ENCODE assay signal across 14 cellular contexts in the genomic region with DNA sequence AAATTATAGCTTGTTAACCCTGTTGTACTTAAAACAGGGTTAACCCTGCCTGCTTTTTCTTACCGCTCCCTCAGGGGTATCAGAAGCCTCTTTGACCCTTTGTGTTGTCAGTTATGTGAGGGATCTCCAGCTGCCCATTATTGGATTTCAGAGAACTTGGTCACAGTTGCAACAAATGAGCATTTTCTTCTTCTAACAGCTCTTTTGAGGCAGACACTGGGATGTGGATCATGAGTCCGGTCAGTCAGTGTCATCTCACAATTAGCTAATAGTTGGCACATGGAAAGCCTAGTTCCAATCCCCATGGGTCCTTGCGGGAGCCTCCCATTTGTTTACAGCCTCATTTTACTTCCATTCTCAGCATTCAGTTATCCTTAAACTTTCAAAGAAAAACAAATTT.
DNase-seq lines count a peak whose midpoint lies in the region; ATAC-seq lines count a peak whose summit lies in the region.
"Had no signal": no experiment of that assay in that cellular context is flagged by ENCODE, and none has a peak within 500 bp of the region (broad histone marks: within the 10 kb centered on the region; RNA-seq: fewer than 3 reads in every experiment).

No MANE protein-coding gene starts in this region.

- H3K4me3 Mint-ChIP-seq in stimulated activated effector memory CD8-positive, alpha-beta T cell treated with anti-CD3 and anti-CD28 coated beads, Interleukin-12 subunit alpha, Interleukin-12 subunit beta, amount 100 ng/mL, for 72 hours: no peak overlapping the region
- H3K4me3 Mint-ChIP-seq in activated naive CD4-positive, alpha-beta T cell treated with anti-CD3 and anti-CD28 coated beads, Interleukin-2, amount 10 ng/mL, durations not matched to agents 7 days and 5 days: no peak overlapping the region
- H3K4me3 Mint-ChIP-seq: activated CD4-positive, alpha-beta memory T cell treated with anti-CD3 and anti-CD28 coated beads, Interleukin-2, amount 10 ng/mL, durations not matched to agents 7 days and 5 days; activated naive CD4-positive, alpha-beta T cell treated with anti-CD3 and anti-CD28 coated beads, Interleukin-2, amount 50 U/mL, for 24 hours; neural progenitor cell had no signal

- H3K27ac ChIP-seq in GM23248 (no peak overlapping the region), skin epidermis (peak overlapping the region in 18 of 21 experiments; percentile 6 to 88 (median 72))
- H3K27ac ChIP-seq: neural progenitor cell had no signal

- no peaks in the 10 kb centered on the region for H3K4me1 Mint-ChIP-seq in stimulated activated effector memory CD8-positive, alpha-beta T cell treated with anti-CD3 and anti-CD28 coated beads, Interleukin-12 subunit alpha, Interleukin-12 subunit beta, amount 100 ng/mL, for 72 hours
- H3K4me1 Mint-ChIP-seq in activated naive CD4-positive, alpha-beta T cell treated with anti-CD3 and anti-CD28 coated beads, Interleukin-2, amount 10 ng/mL, durations not matched to agents 7 days and 5 days: no peaks in the 10 kb centered on the region
- H3K4me1 Mint-ChIP-seq: activated CD4-positive, alpha-beta memory T cell treated with anti-CD3 and anti-CD28 coated beads, Interleukin-2, amount 10 ng/mL, durations not matched to agents 7 days and 5 days; activated naive CD4-positive, alpha-beta T cell treated with anti-CD3 and anti-CD28 coated beads, Interleukin-2, amount 50 U/mL, for 24 hours had no signal

- H3K4me3 ChIP-seq in GM23248 (no peak overlapping the region), skin epidermis (no peak overlapping the region)
- H3K4me3 ChIP-seq: neural progenitor cell had no signal

- H3K9me2 ChIP-seq in GM23248 (ENCODE audit: insufficient read depth): no peaks in the 10 kb centered on the region

- H3K9me3 Mint-ChIP-seq in stimulated activated effector memory CD8-positive, alpha-beta T cell treated with anti-CD3 and anti-CD28 coated beads, Interleukin-12 subunit alpha, Interleukin-12 subunit beta, amount 100 ng/mL, for 72 hours: no peaks in the 10 kb centered on the region
- H3K9me3 Mint-ChIP-seq in activated naive CD4-positive, alpha-beta T cell treated with anti-CD3 and anti-CD28 coated beads, Interleukin-2, amount 10 ng/mL, durations not matched to agents 7 days and 5 days: no peaks in the 10 kb centered on the region
- H3K9me3 Mint-ChIP-seq: activated CD4-positive, alpha-beta memory T cell treated with anti-CD3 and anti-CD28 coated beads, Interleukin-2, amount 10 ng/mL, durations not matched to agents 7 days and 5 days; neural progenitor cell had no signal

- DNase-seq in GM23248: peak; percentile 28
- peak; percentile 28 for DNase-seq in fibroblast of gingiva (ENCODE audit: low read depth)
- peak; percentile 92 for DNase-seq in medulla oblongata (ENCODE audit: extremely low spot score)
- DNase-seq in activated CD8-positive, alpha-beta memory T cell treated with anti-CD3 and anti-CD28 coated beads, Interleukin-2, amount 50 U/mL, for 48 hours: no peak
- DNase-seq in stimulated activated effector memory CD8-positive, alpha-beta T cell treated with anti-CD3 and anti-CD28 coated beads, Interleukin-12 subunit alpha, Interleukin-12 subunit beta, amount 100 ng/mL, for 72 hours (ENCODE audit: low spot score in 2 of 2): no peak
- DNase-seq in activated naive CD4-positive, alpha-beta T cell treated with anti-CD3 and anti-CD28 coated beads, Interleukin-2, amount 10 ng/mL, durations not matched to agents 7 days and 5 days: no peak
- DNase-seq: activated CD4-positive, alpha-beta memory T cell treated with anti-CD3 and anti-CD28 coated beads, Interleukin-2, amount 10 ng/mL, durations not matched to agents 7 days and 5 days; Kasumi-1; NCI-H2171 treated with DMSO at 0.1 percent for 48 hours had no signal

- H3K79me2 ChIP-seq in GM23248 (ENCODE audit: insufficient read depth): no peaks in the 10 kb centered on the region

- no peak for ATAC-seq in stimulated activated effector memory CD8-positive, alpha-beta T cell treated with anti-CD3 and anti-CD28 coated beads, Interleukin-12 subunit alpha, Interleukin-12 subunit beta, amount 100 ng/mL, for 72 hours
- no peak for ATAC-seq in HG02571 (IDR thresholded peaks at IDR 0.05; ENCODE audit: unreplicated experiment)
- ATAC-seq: Panc1 had no signal

- WGBS in GM23248 (ENCODE audit: low coverage in 1 of 2, low lambda C conversion rate in 2 of 2, missing lambda C conversion rate in 2 of 2), 2 experiments: 37 to 39% methylated on average over 3 of the region's 3 CpGs

- H3K27me3 ChIP-seq in GM23248 (replicated peaks; ENCODE audit: insufficient read depth): no peaks in the 10 kb centered on the region
- H3K27me3 ChIP-seq: neural progenitor cell had no signal

- H3K4me1 ChIP-seq in GM23248 (ENCODE audit: insufficient read depth): peaks cover 23% of the 10 kb centered on the region

- H3F3A ChIP-seq in GM23248 (ENCODE audit: insufficient read depth): no peaks in the 10 kb centered on the region

- H3K9ac ChIP-seq in GM23248: 0 out of 2 replicates have a peak overlapping the region, but pooled peaks have one; percentile 6
- H3K9ac ChIP-seq: neural progenitor cell had no signal

- H3K36me3 ChIP-seq in GM23248 (ENCODE audit: low read depth): no peaks in the 10 kb centered on the region
- H3K36me3 ChIP-seq: neural progenitor cell had no signal

- peak overlapping the region; percentile 76 for H2AFZ ChIP-seq in GM23248
- H2AFZ ChIP-seq: neural progenitor cell had no signal

- in situ Hi-C loops in GM23248 (cut with MboI): no loop called here

- H3K9me3 ChIP-seq in GM23248 (ENCODE audit: low read depth): no peaks in the 10 kb centered on the region

- H4K20me1 ChIP-seq in GM23248 (ENCODE audit: insufficient read depth): no peaks in the 10 kb centered on the region

- H3K36me3 Mint-ChIP-seq in stimulated activated effector memory CD8-positive, alpha-beta T cell treated with anti-CD3 and anti-CD28 coated beads, Interleukin-12 subunit alpha, Interleukin-12 subunit beta, amount 100 ng/mL, for 72 hours: no peaks in the 10 kb centered on the region
- no peaks in the 10 kb centered on the region for H3K36me3 Mint-ChIP-seq in activated naive CD4-positive, alpha-beta T cell treated with anti-CD3 and anti-CD28 coated beads, Interleukin-2, amount 10 ng/mL, durations not matched to agents 7 days and 5 days
- H3K36me3 Mint-ChIP-seq: activated naive CD4-positive, alpha-beta T cell treated with anti-CD3 and anti-CD28 coated beads, Interleukin-2, amount 50 U/mL, for 24 hours; neural progenitor cell had no signal

- CTCF ChIA-PET in activated naive CD4-positive, alpha-beta T cell treated with anti-CD3 and anti-CD28 coated beads, Interleukin-2, amount 10 ng/mL, durations not matched to agents 7 days and 5 days (lab: Charles Lee): no interaction called here

- no peak overlapping the region for H3K27ac Mint-ChIP-seq in stimulated activated effector memory CD8-positive, alpha-beta T cell treated with anti-CD3 and anti-CD28 coated beads, Interleukin-12 subunit alpha, Interleukin-12 subunit beta, amount 100 ng/mL, for 72 hours
- H3K27ac Mint-ChIP-seq in activated naive CD4-positive, alpha-beta T cell treated with anti-CD3 and anti-CD28 coated beads, Interleukin-2, amount 10 ng/mL, durations not matched to agents 7 days and 5 days: no peak overlapping the region
- H3K27ac Mint-ChIP-seq: activated CD4-positive, alpha-beta memory T cell treated with anti-CD3 and anti-CD28 coated beads, Interleukin-2, amount 10 ng/mL, durations not matched to agents 7 days and 5 days; activated naive CD4-positive, alpha-beta T cell treated with anti-CD3 and anti-CD28 coated beads, Interleukin-2, amount 50 U/mL, for 24 hours had no signal

- H3K27me3 Mint-ChIP-seq in activated naive CD4-positive, alpha-beta T cell treated with anti-CD3 and anti-CD28 coated beads, Interleukin-2, amount 10 ng/mL, durations not matched to agents 7 days and 5 days: no peaks in the 10 kb centered on the region
- H3K27me3 Mint-ChIP-seq: activated CD4-positive, alpha-beta memory T cell treated with anti-CD3 and anti-CD28 coated beads, Interleukin-2, amount 10 ng/mL, durations not matched to agents 7 days and 5 days; activated naive CD4-positive, alpha-beta T cell treated with anti-CD3 and anti-CD28 coated beads, Interleukin-2, amount 50 U/mL, for 24 hours had no signal

- H3K4me2 ChIP-seq in GM23248 (ENCODE audit: unreplicated experiment): peak overlapping the region; percentile 25
- H3K4me2 ChIP-seq: neural progenitor cell had no signal

Comparison
In these comparisons a context has a peak if more than half of its experiments do, and no peak if none do; other contexts are left out.
1. DNase-seq: peak in GM23248 (single experiment), fibroblast of gingiva (single experiment) and medulla oblongata (single experiment); none in activated CD8-positive, alpha-beta memory T cell treated with anti-CD3 and anti-CD28 coated beads, Interleukin-2, amount 50 U/mL, for 48 hours (single experiment), stimulated activated effector memory CD8-positive, alpha-beta T cell treated with anti-CD3 and anti-CD28 coated beads, Interleukin-12 subunit alpha, Interleukin-12 subunit beta, amount 100 ng/mL, for 72 hours (0 of 2) and activated naive CD4-positive, alpha-beta T cell treated with anti-CD3 and anti-CD28 coated beads, Interleukin-2, amount 10 ng/mL, durations not matched to agents 7 days and 5 days (single experiment).